Comparison of ENCODE assay signal across 37 cellular contexts in the genomic region with DNA sequence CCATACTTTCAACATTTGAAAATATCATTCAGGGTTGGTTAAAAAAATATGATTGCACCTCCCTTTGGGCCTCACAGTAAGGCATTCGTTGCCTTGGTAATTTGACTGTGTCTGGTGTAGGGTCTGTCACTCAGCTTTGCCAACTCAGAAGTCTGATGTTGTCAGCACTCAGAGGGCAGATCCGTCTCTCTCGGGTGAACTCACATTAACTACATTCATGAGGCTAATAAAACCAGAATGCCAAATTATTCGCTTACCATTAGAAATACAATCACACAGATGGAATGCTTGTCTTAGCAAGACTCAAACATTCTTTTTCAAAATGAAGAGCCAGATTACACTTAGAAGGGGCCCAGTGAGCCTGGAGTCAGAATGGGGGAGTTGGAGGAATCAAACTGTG. TPM values are rescaled to one million over a fixed set of nuclear protein-coding genes. Genes with fewer than 3 reads are reported as not detected.
"Had no signal": no experiment of that assay in that cellular context is flagged by ENCODE, and none has a peak within 500 bp of the region (broad histone marks: within the 10 kb centered on the region; RNA-seq: fewer than 3 reads in every experiment).

No MANE protein-coding gene starts in this region.

- DNase-seq: activated CD4-positive, alpha-beta T cell treated with anti-CD3 and anti-CD28 coated beads for 1 hour; activated CD4-positive, alpha-beta T cell treated with anti-CD3 and anti-CD28 coated beads, Interleukin-2, amount 10 ng/mL, durations not matched to agents 24 days and 14 days; activated CD4-positive, alpha-beta T cell treated with anti-CD3 and anti-CD28 coated beads, Interleukin-2, amount 50 U/mL, for 4 hours; activated CD4-positive, CD25-positive, alpha-beta regulatory T cell; activated CD8-positive, alpha-beta T cell treated with anti-CD3 and anti-CD28 coated beads for 36 hours; activated effector memory CD4-positive, alpha-beta T cell treated with anti-CD3 and anti-CD28 coated beads, Interleukin-2, amount 50 U/mL, for 16 hours; activated naive CD4-positive, alpha-beta T cell; activated naive CD4-positive, alpha-beta T cell treated with anti-CD3 and anti-CD28 coated beads, Interleukin-2, amount 50 U/mL, for 16 hours; activated naive CD8-positive, alpha-beta T cell treated with anti-CD3 and anti-CD28 coated beads for 36 hours; activated T-cell treated with anti-CD3 and anti-CD28 coated beads, Interleukin-2, amount 50 U/mL, for 1 hour; activated T-cell treated with anti-CD3 and anti-CD28 coated beads, Interleukin-2, amount 50 U/mL, for 72 hours; amniotic stem cell; aorta; body of pancreas; caudate nucleus; NCI-H1092 treated with DMSO at 0.1 percent for 48 hours; NCI-H1417; NCI-H146; NCI-H187; NCI-H2029 treated with DMSO at 0.1 percent for 48 hours; NCI-H2107; NCI-H2171; NCI-H510A; NCI-H526; NCI-H748 treated with DMSO at 0.1 percent for 48 hours; NK-92 treated with Interleukin-12 subunit alpha and Interleukin-12 subunit beta, amount 100 ng/mL, for 24 hours; Right ventricle myocardium superior; SW 1271; T-helper 1 cell; T-helper 2 cell; T-helper 9 cell; WERI-Rb-1 had no signal

- H3K27ac ChIP-seq: body of pancreas, KMS-11, WERI-Rb-1 had no signal

- H3K4me2 ChIP-seq: KMS-11 had no signal

- H3K9ac ChIP-seq: KMS-11 had no signal

- H3K36me3 ChIP-seq: WERI-Rb-1 had no signal

- H3K4me1 ChIP-seq: body of pancreas had no signal

- H3K9me3 ChIP-seq: body of pancreas had no signal

- H3K4me3 ChIP-seq: body of pancreas had no signal

- ATAC-seq: activated CD8-positive, alpha-beta T cell treated with anti-CD3 and anti-CD28 coated beads for 36 hours; activated T-cell treated with anti-CD3 and anti-CD28 coated beads, Interleukin-2, amount 50 U/mL, for 72 hours; activated T-helper 17 cell treated with anti-CD3 and anti-CD28 coated beads, Interleukin-2, amount 50 U/mL, for 72 hours; body of pancreas had no signal

- H3K27me3 ChIP-seq: body of pancreas had no signal

RNA-seq across cellular contexts. Expression of a gene that starts 53.0 kb away (rescaled TPM):
- total RNA-seq: activated CD4-positive, alpha-beta T cell treated with anti-CD3 and anti-CD28 coated beads, Interleukin-2, amount 10 ng/mL, durations not matched to agents 24 days and 14 days; activated CD8-positive, alpha-beta memory T cell treated with anti-CD3 and anti-CD28 coated beads for 36 hours; activated CD8-positive, alpha-beta T cell treated with anti-CD3 and anti-CD28 coated beads for 36 hours; activated naive CD8-positive, alpha-beta T cell treated with anti-CD3 and anti-CD28 coated beads for 36 hours; activated T-cell treated with anti-CD3 and anti-CD28 coated beads, Interleukin-2, amount 50 U/mL, for 72 hours; activated T-helper 17 cell treated with anti-CD3 and anti-CD28 coated beads, Interleukin-2, amount 50 U/mL, for 72 hours; bronchial epithelial cell; LHCN-M2 had no signal
